ENCODE assay signal across 8 cellular contexts in the genomic region with DNA sequence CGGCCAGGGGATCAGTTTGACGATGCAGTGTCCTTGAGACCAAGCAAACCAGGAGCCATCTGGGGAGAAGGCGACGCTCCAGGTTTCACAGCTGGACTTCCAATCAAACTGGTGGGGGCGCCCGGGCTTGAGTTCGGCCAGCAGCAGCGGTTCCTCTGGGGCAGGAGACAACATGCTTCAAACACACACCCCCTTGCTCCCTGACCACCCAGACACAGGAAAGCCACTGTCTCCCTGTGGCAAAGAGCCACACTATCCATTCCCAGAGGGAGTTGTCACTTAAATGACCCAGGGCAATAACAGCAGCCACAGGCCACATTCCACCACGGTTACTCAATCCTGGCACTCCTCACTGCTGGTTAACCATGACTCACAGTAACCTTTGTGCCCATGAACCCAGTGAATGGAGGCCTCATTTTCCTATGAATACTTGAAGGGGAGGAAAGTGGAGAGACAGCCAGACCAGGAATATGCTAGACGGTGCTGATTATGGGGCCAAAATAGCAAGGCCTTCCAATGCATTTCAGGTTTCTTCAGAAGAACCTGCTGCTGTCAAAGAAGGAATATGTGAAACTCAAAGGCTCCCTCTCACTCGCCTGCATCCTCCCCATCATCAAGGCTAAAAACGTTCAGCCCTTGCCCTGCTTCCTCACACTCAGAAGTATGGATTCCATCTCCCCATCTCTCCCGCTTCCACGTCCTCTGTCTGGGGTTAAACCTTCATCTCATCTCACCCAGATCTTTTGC. TPM values are rescaled to one million over a fixed set of nuclear protein-coding genes. Genes with fewer than 3 reads are reported as not detected.
DNase-seq lines count a peak whose midpoint lies in the region; ATAC-seq and TF ChIP-seq lines count a peak whose summit lies in the region.

No MANE protein-coding gene starts in this region.

- H3K27me3 ChIP-seq in IMR-90 (ENCODE audit: control insufficient read depth, insufficient read depth, low read length) = no peaks in the 10 kb centered on the region

- TF ChIP-seq RAD21 in IMR-90 (IDR thresholded peaks at IDR 0.05; ENCODE audit: low read length) = no peak

- H3K9me1 ChIP-seq in IMR-90 (ENCODE audit: insufficient read depth, low read length) = peaks cover 19% of the 10 kb centered on the region

- TF ChIP-seq CTCF in AG10803 (conservative IDR thresholded peaks at IDR 0.05; ENCODE audit: low read length) = no peak
- TF ChIP-seq CTCF in IMR-90 (conservative IDR thresholded peaks at IDR 0.05; ENCODE audit: low read depth, low read length) = no peak
- no peak for TF ChIP-seq CTCF in MCF 10A (IDR thresholded peaks at IDR 0.05; ENCODE audit: unreplicated experiment)

- no peaks in the 10 kb centered on the region for H3K9me3 ChIP-seq in IMR-90 (ENCODE audit: control insufficient read depth, insufficient read depth, low read length)

- in situ Hi-C loops in IMR-90 (cut with MboI; ENCODE audit: low sequenced_read_pairs) = no loop called here

- dilution Hi-C loops in IMR-90 (cut with HindIII; ENCODE audit: low sequenced_read_pairs, unreplicated experiment) = no loop called here

- H3K4me1 Mint-ChIP-seq in MCF 10A (ENCODE audit: insufficient read depth, unreplicated experiment) = peaks cover 33% of the 10 kb centered on the region
- H3K4me1 Mint-ChIP-seq in stimulated activated effector memory CD8-positive, alpha-beta T cell treated with anti-CD3 and anti-CD28 coated beads, Interleukin-12 subunit alpha, Interleukin-12 subunit beta, amount 100 ng/mL, for 72 hours = peaks cover 38% of the 10 kb centered on the region

- H3K36me3 ChIP-seq in IMR-90 (ENCODE audit: control insufficient read depth, insufficient read depth, low read length) = peaks cover 15% of the 10 kb centered on the region

- 34% methylated on average over 7 of the region's 14 CpGs; no CpG with 5 or more reads in 1 of the 2 experiments for WGBS in IMR-90 (ENCODE audit: extremely low coverage in 2 of 2, insufficient read length in 1 of 2), 2 experiments

- peak overlapping the region; percentile 63 for H2BK5ac ChIP-seq in IMR-90 (ENCODE audit: low read depth, low read length, poor library complexity, severe bottlenecking)

- H3K56ac ChIP-seq in IMR-90 (ENCODE audit: extremely low read depth, insufficient read depth, low read length) = peak overlapping the region; percentile 19; the same call in 1 of the 2 replicates

- H3K23ac ChIP-seq in IMR-90 (ENCODE audit: low read depth, low read length) = peak overlapping the region; percentile 54

- 0 out of 2 replicates have a peak overlapping the region, but pooled peaks have one; percentile 5 for H3K9ac ChIP-seq in IMR-90 (ENCODE audit: low read depth, low read length)

- H3K14ac ChIP-seq in IMR-90 (replicated peaks; ENCODE audit: low read depth, low read length) = peak overlapping the region; percentile 71

- DNase-seq in AG10803 (ENCODE audit: low read depth) (peak; percentile 97), IMR-90 (peak; percentile 95), MCF 10A (ENCODE audit: unreplicated experiment) (peak; percentile 97), kidney glomerular epithelial cell (lab: John Stamatoyannopoulos, UW) (peak; percentile 94), ecto neural progenitor cell (ENCODE audit: low spot score) (no peak)
- peak in 1 of 2 donors; percentile 75 for DNase-seq in stimulated activated effector memory CD8-positive, alpha-beta T cell treated with anti-CD3 and anti-CD28 coated beads, Interleukin-12 subunit alpha, Interleukin-12 subunit beta, amount 100 ng/mL, for 72 hours (ENCODE audit: low spot score in 2 of 2)
- DNase-seq in activated CD8-positive, alpha-beta memory T cell treated with anti-CD3 and anti-CD28 coated beads, Interleukin-2, amount 50 U/mL, for 48 hours = no peak

- peaks cover 34% of the 10 kb centered on the region for H3K36me3 Mint-ChIP-seq in MCF 10A (ENCODE audit: insufficient read depth, unreplicated experiment)
- H3K36me3 Mint-ChIP-seq in stimulated activated effector memory CD8-positive, alpha-beta T cell treated with anti-CD3 and anti-CD28 coated beads, Interleukin-12 subunit alpha, Interleukin-12 subunit beta, amount 100 ng/mL, for 72 hours = peaks cover 74% of the 10 kb centered on the region

- H3K4me2 ChIP-seq in IMR-90 (ENCODE audit: low read depth, low read length) = peak overlapping the region; percentile 13

- peak overlapping the region; percentile 69 for H3K4ac ChIP-seq in IMR-90 (ENCODE audit: low read depth, low read length)

- intact Hi-C loops in IMR-90 (cut with micrococcal nuclease) (no loop called here), MCF 10A (cut with micrococcal nuclease) (loop anchor here (1.0 kb wide), 1 partner anchor 9 kb away; the partner anchor contains the start of gene WSB2)

- H3K4me1 ChIP-seq in IMR-90 (ENCODE audit: control insufficient read depth, insufficient read depth, low read length) = peaks cover 16% of the 10 kb centered on the region

- H2BK120ac ChIP-seq in IMR-90 (ENCODE audit: low read depth, low read length) = peak overlapping the region; percentile 69

- H3K4me3 Mint-ChIP-seq in MCF 10A (ENCODE audit: unreplicated experiment) = peak overlapping the region; percentile 0
- H3K4me3 Mint-ChIP-seq in stimulated activated effector memory CD8-positive, alpha-beta T cell treated with anti-CD3 and anti-CD28 coated beads, Interleukin-12 subunit alpha, Interleukin-12 subunit beta, amount 100 ng/mL, for 72 hours = peak overlapping the region; percentile 48

- H3K9me3 Mint-ChIP-seq in MCF 10A (ENCODE audit: unreplicated experiment) = no peaks in the 10 kb centered on the region
- H3K9me3 Mint-ChIP-seq in stimulated activated effector memory CD8-positive, alpha-beta T cell treated with anti-CD3 and anti-CD28 coated beads, Interleukin-12 subunit alpha, Interleukin-12 subunit beta, amount 100 ng/mL, for 72 hours = no peaks in the 10 kb centered on the region

- peak overlapping the region; percentile 64; the same call in 1 of the 2 replicates for H4K5ac ChIP-seq in IMR-90 (ENCODE audit: low read depth, low read length)

- peak overlapping the region; percentile 15 for H2AFZ ChIP-seq in IMR-90 (replicated peaks; ENCODE audit: low read length, poor library complexity)

- H3K18ac ChIP-seq in IMR-90 (ENCODE audit: low read depth, low read length) = peak overlapping the region; percentile 58

- peak overlapping the region; percentile 76 for H2AK5ac ChIP-seq in IMR-90 (ENCODE audit: low read depth, low read length)

- H4K91ac ChIP-seq in IMR-90 (ENCODE audit: insufficient read depth, low read depth, low read length) = peak overlapping the region; percentile 53

- peaks cover 21 to 59% of the 10 kb centered on the region in 2 experiments for H3K79me1 ChIP-seq in IMR-90 (ENCODE audit: low read depth in 1 of 2, low read length in 2 of 2)

- BruUV-seq in IMR-90 (replicated peaks; lab: Mats Ljungman, UMichigan) = no TSS peak
- BruUV-seq in MCF 10A (replicated peaks; lab: Mats Ljungman, UMichigan) = no TSS peak

- CTCF ChIA-PET in IMR-90 (lab: Yijun Ruan, JAX) = interaction anchor here (1.2 kb wide), 1 partner anchor 18 kb away, joined by 4 read pairs; no protein-coding TSS in a partner anchor
- CTCF ChIA-PET in MCF 10A (lab: Yijun Ruan, JAX) = interaction anchor here (0.6 to 1.3 kb wide), 6 partner anchors 9 to 216 kb away, joined by 3 to 4 read pairs (median 3); no protein-coding TSS in a partner anchor

- no peak overlapping the region for H3K4me3 ChIP-seq in AG10803 (ENCODE audit: low read length)
- H3K4me3 ChIP-seq in IMR-90 (ENCODE audit: insufficient read depth, low read depth, low read length) = no peak overlapping the region

- H4K20me1 ChIP-seq in IMR-90 (ENCODE audit: insufficient read depth, low read length) = peaks cover 30% of the 10 kb centered on the region

- peak overlapping the region; percentile 71 for H3K27ac Mint-ChIP-seq in MCF 10A (ENCODE audit: low read depth, unreplicated experiment)
- peak overlapping the region; percentile 89 for H3K27ac Mint-ChIP-seq in stimulated activated effector memory CD8-positive, alpha-beta T cell treated with anti-CD3 and anti-CD28 coated beads, Interleukin-12 subunit alpha, Interleukin-12 subunit beta, amount 100 ng/mL, for 72 hours

- POLR2A ChIA-PET in IMR-90 (lab: Charles Lee; ENCODE audit: unreplicated experiment) (interaction anchor here (0.6 kb wide), 1 partner anchor 1870 kb away, joined by 4 read pairs; no protein-coding TSS in a partner anchor), MCF 10A (lab: Yijun Ruan, JAX) (interaction anchor here (0.8 to 2.2 kb wide), 3 partner anchors 9 to 83 kb away, joined by 6 to 8 read pairs (median 7); partner anchors contain the start of genes PEBP1 and WSB2)

- no peak; the same call in 1 of the 2 replicates for TF ChIP-seq POLR2A in IMR-90 (IDR thresholded peaks at IDR 0.05; ENCODE audit: low read depth, low read length)

- peak overlapping the region; percentile 3; the same call in 1 of the 3 replicates for H2BK15ac ChIP-seq in IMR-90 (ENCODE audit: low read depth, low read length)

- peak overlapping the region; percentile 64 for H2BK20ac ChIP-seq in IMR-90 (ENCODE audit: low read depth, low read length)

- H4K8ac ChIP-seq in IMR-90 (ENCODE audit: low read depth in 2 of 2, low read length in 2 of 2) = peak overlapping the region in 1 of 2 experiments; percentile 19; a peak in 2 of 4 replicates

- H3K27me3 Mint-ChIP-seq in MCF 10A (ENCODE audit: insufficient read depth, unreplicated experiment) = no peaks in the 10 kb centered on the region

- peak; percentile 85 for ATAC-seq in IMR-90 (ENCODE audit: low read depth)
- ATAC-seq in stimulated activated effector memory CD8-positive, alpha-beta T cell treated with anti-CD3 and anti-CD28 coated beads, Interleukin-12 subunit alpha, Interleukin-12 subunit beta, amount 100 ng/mL, for 72 hours = peak; percentile 87
- no peak for ATAC-seq in HG03457 (IDR thresholded peaks at IDR 0.05; ENCODE audit: unreplicated experiment)

- peak overlapping the region; percentile 69 for H2AK9ac ChIP-seq in IMR-90 (replicated peaks; ENCODE audit: low read depth, low read length, poor library complexity)

- peak overlapping the region; percentile 62 for H3K27ac ChIP-seq in IMR-90 (ENCODE audit: insufficient read depth, low read length)

TF ChIP-seq in IMR-90, 13 proteins besides CTCF, POLR2A, EP300 and RAD21 (continues in another document):
- no peak for TF ChIP-seq RFX5 (IDR thresholded peaks at IDR 0.05; ENCODE audit: low read depth, low read length)

RNA-seq across cellular contexts. Expression of gene WSB2, which starts 8.5 kb away (rescaled TPM):
- 141 and 180 TPM in 2 replicates for total RNA-seq in IMR-90 (2012; rRNA removed)
- polyA plus RNA-seq in IMR-90 (2012; rRNA removed) = 92.8 and 99.2 TPM in 2 replicates
- 61.3 and 149 TPM in 2 replicates for polyA plus RNA-seq in IMR-90 (2012; cell fraction: cytosol; rRNA removed)
- polyA plus RNA-seq in IMR-90 (2012; cell fraction: nucleus; rRNA removed; ENCODE audit: low replicate concordance) = 31.2 and 37.8 TPM in 2 replicates
- 55.9 and 99.8 TPM in 2 replicates for total RNA-seq in MCF 10A (2022)

RNA-seq across cellular contexts. Expression of gene RFC5, which starts 36.0 kb away (rescaled TPM):
- total RNA-seq in IMR-90 (2012; rRNA removed) (20.1 and 20.6 TPM in 2 replicates), MCF 10A (2022) (10.1 and 13.9 TPM in 2 replicates)
- polyA plus RNA-seq in IMR-90 (2012; rRNA removed) = 12.8 and 14.7 TPM in 2 replicates
- 5.2 and 6.3 TPM in 2 replicates for polyA plus RNA-seq in IMR-90 (2012; cell fraction: cytosol; rRNA removed)
- 17.8 and 26.5 TPM in 2 replicates for polyA plus RNA-seq in IMR-90 (2012; cell fraction: nucleus; rRNA removed; ENCODE audit: low replicate concordance)

RNA-seq across cellular contexts. Expression of gene VSIG10, which starts 51.3 kb away (rescaled TPM):
- total RNA-seq in IMR-90 (2012; rRNA removed) (10.0 and 17.5 TPM in 2 replicates), MCF 10A (2022) (10.9 and 17.3 TPM in 2 replicates)
- 5.2 and 5.9 TPM in 2 replicates for polyA plus RNA-seq in IMR-90 (2012; rRNA removed)
- 2.8 and 3.4 TPM in 2 replicates for polyA plus RNA-seq in IMR-90 (2012; cell fraction: cytosol; rRNA removed)
- 6.0 and 12.2 TPM in 2 replicates for polyA plus RNA-seq in IMR-90 (2012; cell fraction: nucleus; rRNA removed; ENCODE audit: low replicate concordance)

Comparison
In these comparisons a context has a peak if more than half of its experiments do, and no peak if none do; other contexts are left out.
1. DNase-seq: peak in AG10803 (single experiment), IMR-90 (single experiment), MCF 10A (single experiment) and kidney glomerular epithelial cell (single experiment); none in ecto neural progenitor cell (single experiment) and activated CD8-positive, alpha-beta memory T cell treated with anti-CD3 and anti-CD28 coated beads, Interleukin-2, amount 50 U/mL, for 48 hours (single experiment).